In genomic region chr10:100518761-100519241, GRCh38 we compare ENCODE assay signal across 8 cellular contexts. TPM values are rescaled to one million over a fixed set of nuclear protein-coding genes. Genes with fewer than 3 reads are reported as not detected.
DNase-seq lines count a peak whose midpoint lies in the region; ATAC-seq, FAIRE-seq and TF ChIP-seq lines count a peak whose summit lies in the region.

No MANE protein-coding gene starts in this region.

- no peak overlapping the region for H2AK5ac ChIP-seq in mesendoderm (ENCODE audit: low read length)

- peaks cover 4% of the 10 kb centered on the region for H3K27me3 Mint-ChIP-seq in endothelial cell (ENCODE audit: unreplicated experiment)
- H3K27me3 Mint-ChIP-seq in stimulated activated naive CD8-positive, alpha-beta T cell treated with anti-CD3 and anti-CD28 coated beads, Interleukin-15, amount 100 ng/mL, for 72 hours, result no peaks in the 10 kb centered on the region

- TF ChIP-seq CTCF in AG04450 (IDR thresholded peaks at IDR 0.05; ENCODE audit: low read depth, low read length), result peak; percentile 69
- peak; percentile 57 for TF ChIP-seq CTCF in endothelial cell (IDR thresholded peaks at IDR 0.05; ENCODE audit: unreplicated experiment)

- no peaks in the 10 kb centered on the region for H3K79me1 ChIP-seq in mesendoderm (ENCODE audit: low read length)

- DNase-seq in AG04450 (ENCODE audit: low read depth, low spot score), result no peak
- no peak for DNase-seq in GM12892 (ENCODE audit: insufficient read length)
- peak; percentile 63 for DNase-seq in NCI-H510A treated with DMSO at 0.1 percent for 48 hours (lab: John Stamatoyannopoulos, UW)
- peak; percentile 65 for DNase-seq in activated CD8-positive, alpha-beta memory T cell treated with anti-CD3 and anti-CD28 coated beads, Interleukin-2, amount 50 U/mL, for 4 hours
- DNase-seq in endothelial cell (ENCODE audit: low spot score), result peak; percentile 75
- DNase-seq in mesendoderm, result peak; percentile 70
- peak; percentile 41 to 55 for DNase-seq in stimulated activated naive CD8-positive, alpha-beta T cell treated with anti-CD3 and anti-CD28 coated beads, Interleukin-15, amount 100 ng/mL, for 72 hours

- no peak for TF ChIP-seq POLR2A in GM12892 (IDR thresholded peaks at IDR 0.05; ENCODE audit: low read depth, low read length)

- H3K36me3 Mint-ChIP-seq in endothelial cell (ENCODE audit: low read depth, unreplicated experiment), result peaks cover 6% of the 10 kb centered on the region

- peaks cover 8% of the 10 kb centered on the region for H3K4me1 Mint-ChIP-seq in endothelial cell (ENCODE audit: unreplicated experiment)
- H3K4me1 Mint-ChIP-seq in stimulated activated naive CD8-positive, alpha-beta T cell treated with anti-CD3 and anti-CD28 coated beads, Interleukin-15, amount 100 ng/mL, for 72 hours, result peaks cover 34% of the 10 kb centered on the region

- H3K4me3 ChIP-seq in AG04450 (ENCODE audit: low read depth, low read length), result no peak overlapping the region; the same call in 1 of the 2 replicates
- H3K4me3 ChIP-seq in mesendoderm (ENCODE audit: low read length), result no peak overlapping the region

- no peaks in the 10 kb centered on the region for H3K79me2 ChIP-seq in mesendoderm (ENCODE audit: control insufficient read depth, insufficient read depth, low read length)

- CTCF ChIA-PET in AG04450 (lab: Charles Lee), result interaction anchor here (0.6 to 8.5 kb wide), 39 partner anchors 9 to 367 kb away, joined by 3 to 137 read pairs (median 7); partner anchors contain the start of genes BLOC1S2, HIF1AN and SCD

- FAIRE-seq in GM12892 (lab: Jason Lieb, UNC), result peak; percentile 62

- no peak overlapping the region for H2BK5ac ChIP-seq in mesendoderm (ENCODE audit: low read length)

- peak overlapping the region; percentile 80 for H3K4me2 ChIP-seq in mesendoderm (ENCODE audit: low read length)

- no peak overlapping the region for H4K5ac ChIP-seq in mesendoderm (ENCODE audit: low read length)

- no CpG with 5 or more reads among the region's 7 CpGs for WGBS in mesendoderm (ENCODE audit: extremely low coverage, insufficient coverage, low lambda C conversion rate)

- H3K27ac Mint-ChIP-seq in endothelial cell (ENCODE audit: unreplicated experiment), result no peak overlapping the region
- no peak overlapping the region for H3K27ac Mint-ChIP-seq in stimulated activated naive CD8-positive, alpha-beta T cell treated with anti-CD3 and anti-CD28 coated beads, Interleukin-15, amount 100 ng/mL, for 72 hours

- H3K9me3 ChIP-seq in AG04450 (ENCODE audit: control insufficient read depth, insufficient read depth, low read length), result no peaks in the 10 kb centered on the region; the same call in 1 of the 2 replicates

- H3K36me3 ChIP-seq in mesendoderm (ENCODE audit: control insufficient read depth, insufficient read depth, low read length), result no peaks in the 10 kb centered on the region

- H3K9me3 Mint-ChIP-seq in endothelial cell (ENCODE audit: unreplicated experiment), result no peaks in the 10 kb centered on the region
- H3K9me3 Mint-ChIP-seq in stimulated activated naive CD8-positive, alpha-beta T cell treated with anti-CD3 and anti-CD28 coated beads, Interleukin-15, amount 100 ng/mL, for 72 hours, result no peaks in the 10 kb centered on the region

- no peak overlapping the region for H3K18ac ChIP-seq in mesendoderm (ENCODE audit: low read length)

- H3K27me3 ChIP-seq in AG04450 (ENCODE audit: control insufficient read depth, insufficient read depth, low read length) (no peaks in the 10 kb centered on the region), mesendoderm (ENCODE audit: insufficient read depth, low read length, poor library complexity) (peaks cover 5% of the 10 kb centered on the region)

- ATAC-seq in stimulated activated naive CD8-positive, alpha-beta T cell treated with anti-CD3 and anti-CD28 coated beads, Interleukin-15, amount 100 ng/mL, for 72 hours, result peak; percentile 83
- ATAC-seq in GM21576 (IDR thresholded peaks at IDR 0.05; ENCODE audit: unreplicated experiment), result no peak

- no peak overlapping the region for H3K23ac ChIP-seq in mesendoderm (ENCODE audit: low read length)

- H3K9ac ChIP-seq in mesendoderm (ENCODE audit: low read length), result no peak overlapping the region

- H3K4me1 ChIP-seq in mesendoderm (ENCODE audit: control insufficient read depth, low read depth, low read length), result no peaks in the 10 kb centered on the region

- H4K8ac ChIP-seq in mesendoderm (ENCODE audit: low read depth, low read length), result no peak overlapping the region

- POLR2A ChIA-PET in AG04450 (lab: Yijun Ruan, JAX), result interaction anchor here (1.1 kb wide), 2 partner anchors 17 to 172 kb away, joined by 4 to 5 read pairs; partner anchors contain the start of genes HIF1AN and SCD

- no peak overlapping the region for H3K4ac ChIP-seq in mesendoderm (ENCODE audit: low read depth, low read length)

- no peak overlapping the region for H2BK15ac ChIP-seq in mesendoderm (replicated peaks; ENCODE audit: low read depth)

- peak overlapping the region; percentile 90 for H3K4me3 Mint-ChIP-seq in endothelial cell (ENCODE audit: unreplicated experiment)
- peak overlapping the region; percentile 48 to 66 for H3K4me3 Mint-ChIP-seq in stimulated activated naive CD8-positive, alpha-beta T cell treated with anti-CD3 and anti-CD28 coated beads, Interleukin-15, amount 100 ng/mL, for 72 hours

- H2BK120ac ChIP-seq in mesendoderm (ENCODE audit: low read depth, low read length), result no peak overlapping the region

- no peak overlapping the region for H3K56ac ChIP-seq in mesendoderm (ENCODE audit: low read length)

- no peak overlapping the region for H3K27ac ChIP-seq in AG04450 (ENCODE audit: low read depth, low read length)
- H3K27ac ChIP-seq in mesendoderm (ENCODE audit: low read depth, low read length), result no peak overlapping the region

RNA-seq across cellular contexts. Expression of gene SEC31B, which starts 0.9 kb away (rescaled TPM):
- polyA plus RNA-seq in AG04450 (2011; rRNA removed), result 4.3 and 4.8 TPM in 2 replicates
- polyA minus RNA-seq in AG04450 (2011; rRNA and poly(A)+ RNA removed), result 4.2 TPM in 2 replicates
- 28.2 TPM for polyA plus RNA-seq in GM12892 (2012; ENCODE audit: missing spikeins)
- total RNA-seq in endothelial cell (ENCODE audit: unreplicated experiment), result 13.2 TPM
- polyA plus RNA-seq in mesendoderm (2013, experiment 1 of 2), result 0.74 TPM
- 0.55 TPM for polyA plus RNA-seq in mesendoderm (2013, experiment 2 of 2)

RNA-seq across cellular contexts. Expression of gene NDUFB8, which starts 10.9 kb away (rescaled TPM):
- 204 and 211 TPM in 2 replicates for polyA plus RNA-seq in AG04450 (2011; rRNA removed)
- 94.8 and 112 TPM in 2 replicates for polyA minus RNA-seq in AG04450 (2011; rRNA and poly(A)+ RNA removed)
- polyA plus RNA-seq in GM12892 (2012; ENCODE audit: missing spikeins), result 342 TPM
- 171 TPM for total RNA-seq in endothelial cell (ENCODE audit: unreplicated experiment)
- 332 TPM for polyA plus RNA-seq in mesendoderm (2013, experiment 1 of 2)
- polyA plus RNA-seq in mesendoderm (2013, experiment 2 of 2), result 334 TPM

RNA-seq across cellular contexts. Expression of gene HIF1AN, which starts 16.9 kb away (rescaled TPM):
- polyA plus RNA-seq in AG04450 (2011; rRNA removed), result 29.7 and 31.0 TPM in 2 replicates
- 23.0 and 28.0 TPM in 2 replicates for polyA minus RNA-seq in AG04450 (2011; rRNA and poly(A)+ RNA removed)
- 19.8 TPM for polyA plus RNA-seq in GM12892 (2012; ENCODE audit: missing spikeins)
- 44.4 TPM for total RNA-seq in endothelial cell (ENCODE audit: unreplicated experiment)
- polyA plus RNA-seq in mesendoderm (2013, experiment 1 of 2), result 14.9 TPM
- polyA plus RNA-seq in mesendoderm (2013, experiment 2 of 2), result 16.3 TPM

RNA-seq across cellular contexts. Expression of gene WNT8B, which starts 56.0 kb away (rescaled TPM):
- not detected in 2 replicates for polyA plus RNA-seq in AG04450 (2011; rRNA removed)
- not detected in 2 replicates for polyA minus RNA-seq in AG04450 (2011; rRNA and poly(A)+ RNA removed)
- not detected for polyA plus RNA-seq in GM12892 (2012; ENCODE audit: missing spikeins)
- total RNA-seq in endothelial cell (ENCODE audit: unreplicated experiment), result not detected
- polyA plus RNA-seq in mesendoderm (2013, experiment 1 of 2), result 0.06 TPM
- 0.07 TPM for polyA plus RNA-seq in mesendoderm (2013, experiment 2 of 2)

Comparison
In these comparisons a context has a peak if more than half of its experiments do, and no peak if none do; other contexts are left out.
1. DNase-seq: peak in NCI-H510A treated with DMSO at 0.1 percent for 48 hours (single experiment), activated CD8-positive, alpha-beta memory T cell treated with anti-CD3 and anti-CD28 coated beads, Interleukin-2, amount 50 U/mL, for 4 hours (single experiment), endothelial cell (single experiment), mesendoderm (single experiment) and stimulated activated naive CD8-positive, alpha-beta T cell treated with anti-CD3 and anti-CD28 coated beads, Interleukin-15, amount 100 ng/mL, for 72 hours (2 of 2); none in AG04450 (single experiment) and GM12892 (single experiment).